In genomic region chr10:23439920-23440875, GRCh38 we compare ENCODE assay signal across 8 cellular contexts.
DNase-seq lines count a peak whose midpoint lies in the region; ATAC-seq and TF ChIP-seq lines count a peak whose summit lies in the region.

No MANE protein-coding gene starts in this region.

- H3K36me3 ChIP-seq in SU-DHL-6 (ENCODE audit: low read length) (no peaks in the 10 kb centered on the region), iPS-18a (ENCODE audit: control insufficient read depth, low read depth, low read length) (no peaks in the 10 kb centered on the region)

- no peaks in the 10 kb centered on the region for H3K4me1 ChIP-seq in iPS-18a (ENCODE audit: control insufficient read depth, low read depth, low read length)

- in situ Hi-C loops in astrocyte of the spinal cord (cut with HindIII; ENCODE audit: low sequenced_read_pairs): no loop called here

- H3K9me2 ChIP-seq in SU-DHL-6 (replicated peaks; ENCODE audit: insufficient read depth, low read length): no peaks in the 10 kb centered on the region

- H2AFZ ChIP-seq in SU-DHL-6 (ENCODE audit: low read depth, low read length, severe bottlenecking): no peak overlapping the region

- H3K9ac ChIP-seq in SU-DHL-6 (ENCODE audit: low read length): no peak overlapping the region
- no peak overlapping the region for H3K9ac ChIP-seq in iPS-18a (ENCODE audit: low read length)

- H3K9me3 ChIP-seq in SU-DHL-6 (ENCODE audit: insufficient read depth, low read length): no peaks in the 10 kb centered on the region
- H3K9me3 ChIP-seq in iPS-18a (ENCODE audit: control insufficient read depth, low read depth, low read length): no peaks in the 10 kb centered on the region

- no peaks in the 10 kb centered on the region for H4K20me1 ChIP-seq in SU-DHL-6 (ENCODE audit: low read depth, low read length)

- DNase-seq in NOMO-1 treated with DMSO at 0.1 percent for 48 hours (lab: John Stamatoyannopoulos, UW; ENCODE audit: unreplicated experiment) (peak; percentile 16), NOMO-1 treated with dmso at 0.1 percent for 144 hours (lab: John Stamatoyannopoulos, UW; ENCODE audit: unreplicated experiment) (no peak), astrocyte of the spinal cord (ENCODE audit: low read depth, low spot score) (peak; percentile 17), skeletal muscle cell (ENCODE audit: low read depth) (no peak), NCI-H1092 (lab: John Stamatoyannopoulos, UW) (no peak)

- no peaks in the 10 kb centered on the region for H3K79me2 ChIP-seq in SU-DHL-6 (ENCODE audit: insufficient read depth, low read length)

- H3K4me3 ChIP-seq in SU-DHL-6 (ENCODE audit: insufficient read depth, low read length, poor library complexity, severe bottlenecking) (peak overlapping the region; percentile 67), astrocyte of the spinal cord (ENCODE audit: low read depth, low read length) (peak overlapping the region; percentile 55), iPS-18a (ENCODE audit: low read length) (peak overlapping the region; percentile 69), skeletal muscle cell (ENCODE audit: low read depth, low read length) (peak overlapping the region; percentile 67)

- no peak for TF ChIP-seq CTCF in SU-DHL-6 (IDR thresholded peaks at IDR 0.05; ENCODE audit: insufficient read depth, low read length, poor library complexity, severe bottlenecking)
- no peak for TF ChIP-seq CTCF in astrocyte of the spinal cord (IDR thresholded peaks at IDR 0.05; ENCODE audit: low read depth, low read length)

- H3K27ac ChIP-seq in SU-DHL-6 (ENCODE audit: low read depth, low read length): no peak overlapping the region
- H3K27ac ChIP-seq in iPS-18a (ENCODE audit: low read length): no peak overlapping the region

- peak overlapping the region; percentile 66 for H3K4me2 ChIP-seq in SU-DHL-6 (ENCODE audit: low read depth, low read length, poor library complexity, severe bottlenecking)

- no peaks in the 10 kb centered on the region; the same call in 1 of the 2 replicates for H3F3A ChIP-seq in SU-DHL-6 (ENCODE audit: insufficient read depth)

- peak; percentile 21 for ATAC-seq in HG03064 (IDR thresholded peaks at IDR 0.05; ENCODE audit: low read depth, unreplicated experiment)

- H3K27me3 ChIP-seq in SU-DHL-6 (ENCODE audit: low read length) (no peaks in the 10 kb centered on the region), iPS-18a (ENCODE audit: control insufficient read depth, insufficient read depth, low read length) (peaks cover 16% of the 10 kb centered on the region)

Comparison
In these comparisons a context has a peak if more than half of its experiments do, and no peak if none do; other contexts are left out.
1. DNase-seq: peak in NOMO-1 treated with DMSO at 0.1 percent for 48 hours (single experiment) and astrocyte of the spinal cord (single experiment); none in NOMO-1 treated with dmso at 0.1 percent for 144 hours (single experiment), skeletal muscle cell (single experiment) and NCI-H1092 (single experiment).
2. Peak in every context shown above with its lines, with median percentiles within 50 percentile points of each other: H3K4me3 ChIP-seq.